26 cellular contexts compared by ENCODE assay signal in genomic region chr6:35321091-35321490, GRCh38. TPM values are rescaled to one million over a fixed set of nuclear protein-coding genes. Genes with fewer than 3 reads are reported as not detected.
DNase-seq lines count a peak whose midpoint lies in the region; ATAC-seq and TF ChIP-seq lines count a peak whose summit lies in the region.
"Had no signal": no experiment of that assay in that cellular context is flagged by ENCODE, and none has a peak within 500 bp of the region (broad histone marks: within the 10 kb centered on the region; RNA-seq: fewer than 3 reads in every experiment).

No MANE protein-coding gene starts in this region.

- 95 to 96% methylated on average over 8 of the region's 8 CpGs for WGBS in sigmoid colon, 2 donors

- no peaks in the 10 kb centered on the region for H3K9me3 Mint-ChIP-seq in T-helper 1 cell treated with Interleukin-12 subunit alpha and Interleukin-12 subunit beta and Interleukin-4 antibody, amounts not matched to agents 30 μg/mL and 1 μg/mL, for 36 hours
- H3K9me3 Mint-ChIP-seq in natural killer cell, result no peaks in the 10 kb centered on the region
- no peaks in the 10 kb centered on the region for H3K9me3 Mint-ChIP-seq in natural killer cell treated with Interleukin-12 subunit alpha and Interleukin-12 subunit beta and Interleukin-15 and Interleukin-18, amount 100 ng/mL, for 72 hours
- H3K9me3 Mint-ChIP-seq: memory B cell had no signal

- H3K4me3 Mint-ChIP-seq in T-helper 1 cell treated with Interleukin-12 subunit alpha and Interleukin-12 subunit beta and Interleukin-4 antibody, amounts not matched to agents 30 μg/mL and 1 μg/mL, for 36 hours, result no peak overlapping the region
- H3K4me3 Mint-ChIP-seq in natural killer cell, result no peak overlapping the region
- no peak overlapping the region for H3K4me3 Mint-ChIP-seq in natural killer cell treated with Interleukin-12 subunit alpha and Interleukin-12 subunit beta and Interleukin-15 and Interleukin-18, amount 100 ng/mL, for 72 hours
- H3K4me3 Mint-ChIP-seq: activated CD8-positive, alpha-beta memory T cell treated with anti-CD3 and anti-CD28 coated beads, Interleukin-2, amount 10 ng/mL, durations not matched to agents 7 days and 5 days; CD8-positive, alpha-beta memory T cell; memory B cell had no signal

- peaks cover 78% of the 10 kb centered on the region for H3K36me3 ChIP-seq in effector memory CD4-positive, alpha-beta T cell (ENCODE audit: control insufficient read depth, insufficient read depth, low read length)
- no peaks in the 10 kb centered on the region for H3K36me3 ChIP-seq in sigmoid colon

- no peaks in the 10 kb centered on the region for H3K27me3 ChIP-seq in effector memory CD4-positive, alpha-beta T cell (replicated peaks; ENCODE audit: control insufficient read depth, insufficient read depth, low read length, poor library complexity, severe bottlenecking)
- H3K27me3 ChIP-seq in sigmoid colon, result no peaks in the 10 kb centered on the region
- H3K27me3 ChIP-seq: testis had no signal

- TF ChIP-seq EP300 in sigmoid colon (IDR thresholded peaks at IDR 0.05), result no peak

- H3K27me3 Mint-ChIP-seq in T-helper 1 cell treated with Interleukin-12 subunit alpha and Interleukin-12 subunit beta and Interleukin-4 antibody, amounts not matched to agents 30 μg/mL and 1 μg/mL, for 36 hours (ENCODE audit: low read depth), result no peaks in the 10 kb centered on the region
- H3K27me3 Mint-ChIP-seq in natural killer cell (ENCODE audit: low read depth in 2 of 2), result no peaks in the 10 kb centered on the region
- no peaks in the 10 kb centered on the region for H3K27me3 Mint-ChIP-seq in natural killer cell treated with Interleukin-12 subunit alpha and Interleukin-12 subunit beta and Interleukin-15 and Interleukin-18, amount 100 ng/mL, for 72 hours
- H3K27me3 Mint-ChIP-seq: activated CD8-positive, alpha-beta memory T cell treated with anti-CD3 and anti-CD28 coated beads, Interleukin-2, amount 10 ng/mL, durations not matched to agents 7 days and 5 days; CD8-positive, alpha-beta memory T cell; memory B cell had no signal

- intact Hi-C loops in natural killer cell (cut with micrococcal nuclease) (no loop called here), sigmoid colon (cut with DNase I) (no loop called here)

- TF ChIP-seq POLR2A in sigmoid colon (IDR thresholded peaks at IDR 0.05), result no peak

- peaks cover 5% of the 10 kb centered on the region for H3K4me1 ChIP-seq in effector memory CD4-positive, alpha-beta T cell (ENCODE audit: control insufficient read depth, insufficient read depth, low read length, poor library complexity, severe bottlenecking)
- H3K4me1 ChIP-seq in sigmoid colon, result peaks cover 0 to 14% (median 9%) of the 10 kb centered on the region in 4 donors

- peak overlapping the region; percentile 26 for H3K27ac ChIP-seq in effector memory CD4-positive, alpha-beta T cell (ENCODE audit: insufficient read depth, low read length, poor library complexity, severe bottlenecking)
- no peak overlapping the region for H3K27ac ChIP-seq in sigmoid colon
- H3K27ac ChIP-seq: psoas muscle, testis had no signal

- ATAC-seq in natural killer cell (no peak), HG03565 (IDR thresholded peaks at IDR 0.05; ENCODE audit: unreplicated experiment) (no peak)
- no peak for ATAC-seq in natural killer cell treated with Interleukin-12 subunit alpha and Interleukin-12 subunit beta and Interleukin-15 and Interleukin-18, amount 100 ng/mL, for 72 hours
- ATAC-seq: activated CD8-positive, alpha-beta memory T cell treated with anti-CD3 and anti-CD28 coated beads, Interleukin-2, amount 10 ng/mL, durations not matched to agents 7 days and 5 days; psoas muscle; stimulated activated naive CD8-positive, alpha-beta T cell treated with anti-CD3 and anti-CD28 coated beads, Interleukin-15, Interleukin-2, amounts not matched to agents 100 U/mL and 50 U/mL, for 24 hours had no signal

- H3K9me3 ChIP-seq in effector memory CD4-positive, alpha-beta T cell (ENCODE audit: control insufficient read depth, low read length), result no peaks in the 10 kb centered on the region
- no peaks in the 10 kb centered on the region for H3K9me3 ChIP-seq in sigmoid colon
- H3K9me3 ChIP-seq: psoas muscle, testis had no signal

- peaks cover 11% of the 10 kb centered on the region for H3K4me1 Mint-ChIP-seq in T-helper 1 cell treated with Interleukin-12 subunit alpha and Interleukin-12 subunit beta and Interleukin-4 antibody, amounts not matched to agents 30 μg/mL and 1 μg/mL, for 36 hours (ENCODE audit: low read depth)
- peaks cover 24 to 36% of the 10 kb centered on the region in 2 donors for H3K4me1 Mint-ChIP-seq in natural killer cell
- H3K4me1 Mint-ChIP-seq in natural killer cell treated with Interleukin-12 subunit alpha and Interleukin-12 subunit beta and Interleukin-15 and Interleukin-18, amount 100 ng/mL, for 72 hours (ENCODE audit: low read depth in 2 of 2), result peaks cover 7 to 15% of the 10 kb centered on the region in 2 donors

- TF ChIP-seq CTCF in natural killer cell (IDR thresholded peaks at IDR 0.05) (no peak), sigmoid colon (IDR thresholded peaks at IDR 0.05) (no peak)

- H3K27ac Mint-ChIP-seq in T-helper 1 cell treated with Interleukin-12 subunit alpha and Interleukin-12 subunit beta and Interleukin-4 antibody, amounts not matched to agents 30 μg/mL and 1 μg/mL, for 36 hours, result peak overlapping the region; percentile 20
- H3K27ac Mint-ChIP-seq in natural killer cell, result peak overlapping the region; percentile 60 to 74
- no peak overlapping the region for H3K27ac Mint-ChIP-seq in natural killer cell treated with Interleukin-12 subunit alpha and Interleukin-12 subunit beta and Interleukin-15 and Interleukin-18, amount 100 ng/mL, for 72 hours
- H3K27ac Mint-ChIP-seq: activated CD8-positive, alpha-beta memory T cell treated with anti-CD3 and anti-CD28 coated beads, Interleukin-2, amount 10 ng/mL, durations not matched to agents 7 days and 5 days had no signal

- no peak for DNase-seq in T-helper 1 cell
- no peak for DNase-seq in natural killer cell
- no peak for DNase-seq in natural killer cell treated with Interleukin-12 subunit alpha and Interleukin-12 subunit beta and Interleukin-15 and Interleukin-18, amount 100 ng/mL, for 72 hours (ENCODE audit: low spot score)
- no peak for DNase-seq in effector memory CD4-positive, alpha-beta T cell
- DNase-seq in sigmoid colon, result no peak
- DNase-seq in H4 (ENCODE audit: low spot score), result no peak
- DNase-seq: 8988T; activated CD4-positive, alpha-beta T cell treated with anti-CD3 and anti-CD28 coated beads for 1 hour; activated CD8-positive, alpha-beta memory T cell treated with anti-CD3 and anti-CD28 coated beads, Interleukin-2, amount 10 ng/mL, durations not matched to agents 7 days and 5 days; CD8-positive, alpha-beta memory T cell; cerebellar nuclear complex; DMS 273 treated with DMSO at 0.1 percent for 48 hours; hypothalamus; Kasumi-1; NCI-H1694; NCI-H2171 treated with DMSO at 0.1 percent for 48 hours; NCI-H524 treated with DMSO at 0.1 percent for 48 hours; NK-92 treated with Interleukin-12 subunit alpha and Interleukin-12 subunit beta, amount 100 ng/mL, for 24 hours; psoas muscle; SHP77; stimulated activated CD4-positive, alpha-beta T cell treated with anti-CD3 and anti-CD28 coated beads, Interleukin-4, amount 100 ng/mL, for 4 hours; stimulated activated naive CD8-positive, alpha-beta T cell treated with anti-CD3 and anti-CD28 coated beads, Interleukin-15, Interleukin-2, amounts not matched to agents 100 U/mL and 50 U/mL, for 24 hours; testis had no signal

- no peak overlapping the region for H3K4me3 ChIP-seq in effector memory CD4-positive, alpha-beta T cell (ENCODE audit: insufficient read depth, low read depth, low read length, poor library complexity, severe bottlenecking)
- no peak overlapping the region for H3K4me3 ChIP-seq in sigmoid colon
- H3K4me3 ChIP-seq: psoas muscle, testis had no signal

- peaks cover 54% of the 10 kb centered on the region for H3K36me3 Mint-ChIP-seq in T-helper 1 cell treated with Interleukin-12 subunit alpha and Interleukin-12 subunit beta and Interleukin-4 antibody, amounts not matched to agents 30 μg/mL and 1 μg/mL, for 36 hours (ENCODE audit: low read depth)
- H3K36me3 Mint-ChIP-seq in natural killer cell, result peaks cover 23% of the 10 kb centered on the region
- peaks cover 40% of the 10 kb centered on the region for H3K36me3 Mint-ChIP-seq in natural killer cell treated with Interleukin-12 subunit alpha and Interleukin-12 subunit beta and Interleukin-15 and Interleukin-18, amount 100 ng/mL, for 72 hours

RNA-seq across cellular contexts. Expression of gene PPARD, which starts 21.3 kb away (rescaled TPM):
- total RNA-seq in natural killer cell, result 10 to 100 TPM; 14.4 to 20.4 (median 18.8) TPM
- 10 to 100 TPM; 19.6 to 19.9 TPM for total RNA-seq in natural killer cell treated with Interleukin-12 subunit alpha and Interleukin-12 subunit beta and Interleukin-15 and Interleukin-18, amount 100 ng/mL, for 72 hours
- 10 to 100 TPM in 1 of 4 donors, 1 to 10 TPM in 3; 5.8 to 16.8 (median 8.5) TPM for total RNA-seq in sigmoid colon
- polyA plus RNA-seq in sigmoid colon, result 10 to 100 TPM; 22.8 to 75.4 (median 31.5) TPM
- total RNA-seq in H4 (2014; rRNA removed; shearing (Covaris generic)), result 2.7 and 3.2 TPM in 2 replicates

RNA-seq across cellular contexts. Expression of gene DEF6, which starts 23.5 kb away (rescaled TPM):
- total RNA-seq in natural killer cell (100 to 1,000 TPM; 232 to 297 (median 241) TPM), sigmoid colon (1 to 10 TPM; 1.4 to 4.7 (median 3.5) TPM)
- total RNA-seq in natural killer cell treated with Interleukin-12 subunit alpha and Interleukin-12 subunit beta and Interleukin-15 and Interleukin-18, amount 100 ng/mL, for 72 hours, result 100 to 1,000 TPM in 1 of 2 donors, 10 to 100 TPM in 1; 82.3 to 105 TPM
- polyA plus RNA-seq in sigmoid colon, result 10 to 100 TPM in 1 of 3 donors, 1 to 10 TPM in 2; 4.2 to 30.1 (median 4.6) TPM
- 0.16 and 0.43 TPM in 2 replicates for total RNA-seq in H4 (2014; rRNA removed; shearing (Covaris generic))

Comparison
In these comparisons a context has a peak if more than half of its experiments do, and no peak if none do; other contexts are left out.
1. H3K27ac Mint-ChIP-seq: peak in T-helper 1 cell treated with Interleukin-12 subunit alpha and Interleukin-12 subunit beta and Interleukin-4 antibody, amounts not matched to agents 30 μg/mL and 1 μg/mL, for 36 hours (single experiment) and natural killer cell (2 of 2); none in natural killer cell treated with Interleukin-12 subunit alpha and Interleukin-12 subunit beta and Interleukin-15 and Interleukin-18, amount 100 ng/mL, for 72 hours (0 of 2).
2. RNA of gene DEF6, which starts 23.5 kb away (total RNA-seq): 232 to 297 TPM in natural killer cell and 82.3 to 105 TPM in natural killer cell treated with Interleukin-12 subunit alpha and Interleukin-12 subunit beta and Interleukin-15 and Interleukin-18, amount 100 ng/mL, for 72 hours; 1.4 to 4.7 TPM in sigmoid colon and 0.16 to 0.43 TPM in H4; every median in the first group is over 10 times any median in the second.